ENCODE assay signal across 11 cellular contexts in genomic region chr2:214311031-214311533, GRCh38.
A peak's percentile ranks its signal among the peaks of the same experiment; 100 is the strongest.
DNase-seq lines count a peak whose midpoint lies in the region; ATAC-seq and TF ChIP-seq lines count a peak whose summit lies in the region.
"Had no signal": no experiment of that assay in that cellular context is flagged by ENCODE, and none has a peak within 500 bp of the region (broad histone marks: within the 10 kb centered on the region; RNA-seq: fewer than 3 reads in every experiment).

No MANE protein-coding gene starts in this region.

- H3K4me3 ChIP-seq in epithelial cell of proximal tubule (ENCODE audit: low read depth, low read length) = no peak overlapping the region
- no peak overlapping the region for H3K4me3 ChIP-seq in uterus
- H3K4me3 ChIP-seq: hepatocyte had no signal

- no peak overlapping the region for H3K27ac Mint-ChIP-seq in activated naive CD4-positive, alpha-beta T cell treated with anti-CD3 and anti-CD28 coated beads for 36 hours
- no peak overlapping the region for H3K27ac Mint-ChIP-seq in CD4-positive, alpha-beta T cell

- H3K27ac ChIP-seq in CD4-positive, alpha-beta T cell (ENCODE audit: low read depth, low read length) = no peak overlapping the region
- H3K27ac ChIP-seq in uterus = no peak overlapping the region
- H3K27ac ChIP-seq: hepatocyte had no signal

- H3K36me3 ChIP-seq in uterus = no peaks in the 10 kb centered on the region

- TF ChIP-seq POLR2A in uterus (IDR thresholded peaks at IDR 0.05) = no peak

- DNase-seq in ELR (ENCODE audit: low read depth) (peak; percentile 15), epithelial cell of proximal tubule (ENCODE audit: low read depth) (no peak), OCI-M2 (lab: John Stamatoyannopoulos, UW; ENCODE audit: unreplicated experiment) (no peak), uterus (no peak)
- no peak for DNase-seq in activated naive CD4-positive, alpha-beta T cell treated with anti-CD3 and anti-CD28 coated beads for 36 hours
- DNase-seq in CD4-positive, alpha-beta T cell = no peak
- DNase-seq: cerebellar nuclear complex, NCI-H1105 had no signal

- H3K4me1 Mint-ChIP-seq in activated naive CD4-positive, alpha-beta T cell treated with anti-CD3 and anti-CD28 coated beads for 36 hours (ENCODE audit: low read depth) = no peaks in the 10 kb centered on the region
- H3K4me1 Mint-ChIP-seq in CD4-positive, alpha-beta T cell (ENCODE audit: low read depth) = no peaks in the 10 kb centered on the region

- POLR2A ChIA-PET in CD4-positive, alpha-beta T cell (lab: Charles Lee) = no interaction called here

- H3K36me3 Mint-ChIP-seq in activated naive CD4-positive, alpha-beta T cell treated with anti-CD3 and anti-CD28 coated beads for 36 hours (ENCODE audit: low read depth) = no peaks in the 10 kb centered on the region
- H3K36me3 Mint-ChIP-seq in CD4-positive, alpha-beta T cell (ENCODE audit: low read depth) = no peaks in the 10 kb centered on the region

- H3K27me3 Mint-ChIP-seq in activated naive CD4-positive, alpha-beta T cell treated with anti-CD3 and anti-CD28 coated beads for 36 hours (ENCODE audit: low read depth) = no peaks in the 10 kb centered on the region
- H3K27me3 Mint-ChIP-seq in CD4-positive, alpha-beta T cell = no peaks in the 10 kb centered on the region

- H3K27me3 ChIP-seq in CD4-positive, alpha-beta T cell (ENCODE audit: control insufficient read depth, insufficient read depth, low read length) = no peaks in the 10 kb centered on the region
- no peaks in the 10 kb centered on the region for H3K27me3 ChIP-seq in uterus
- H3K27me3 ChIP-seq: hepatocyte had no signal

- CTCF ChIA-PET in activated naive CD4-positive, alpha-beta T cell treated with anti-CD3 and anti-CD28 coated beads for 36 hours (lab: Charles Lee) = interaction anchor here (0.6 kb wide), 1 partner anchor 37 kb away, joined by 3 read pairs; no protein-coding TSS in a partner anchor
- CTCF ChIA-PET in CD4-positive, alpha-beta T cell (lab: Charles Lee) = no interaction called here

- intact Hi-C loops in activated naive CD4-positive, alpha-beta T cell treated with anti-CD3 and anti-CD28 coated beads for 36 hours (cut with micrococcal nuclease) = no loop called here
- intact Hi-C loops in CD4-positive, alpha-beta T cell (cut with DNase I, micrococcal nuclease) = no loop called here
- intact Hi-C loops in uterus (cut with DNase I; ENCODE audit: low total_unique reads) = no loop called here

- peaks cover 14% of the 10 kb centered on the region for H3K9me3 Mint-ChIP-seq in activated naive CD4-positive, alpha-beta T cell treated with anti-CD3 and anti-CD28 coated beads for 36 hours
- peaks cover 3% of the 10 kb centered on the region for H3K9me3 Mint-ChIP-seq in CD4-positive, alpha-beta T cell

- no peaks in the 10 kb centered on the region for H3K4me1 ChIP-seq in uterus

- ATAC-seq in GM21381 (IDR thresholded peaks at IDR 0.05; ENCODE audit: unreplicated experiment) (peak; percentile 54), HG03378 (IDR thresholded peaks at IDR 0.05; ENCODE audit: unreplicated experiment) (peak; percentile 41)
- ATAC-seq in CD4-positive, alpha-beta T cell (ENCODE audit: poor library complexity) = no peak

- no peak overlapping the region for H3K4me3 Mint-ChIP-seq in activated naive CD4-positive, alpha-beta T cell treated with anti-CD3 and anti-CD28 coated beads for 36 hours
- H3K4me3 Mint-ChIP-seq in CD4-positive, alpha-beta T cell = no peak overlapping the region

- TF ChIP-seq CTCF in epithelial cell of proximal tubule (conservative IDR thresholded peaks at IDR 0.05; ENCODE audit: low read depth, low read length) (peak; percentile 35), uterus (IDR thresholded peaks at IDR 0.05) (no peak)
- no peak for TF ChIP-seq CTCF in CD4-positive, alpha-beta T cell (IDR thresholded peaks at IDR 0.05)

- no peaks in the 10 kb centered on the region for H3K9me3 ChIP-seq in CD4-positive, alpha-beta T cell (ENCODE audit: control insufficient read depth, low read length)
- H3K9me3 ChIP-seq in uterus = no peaks in the 10 kb centered on the region
